Comparison of ENCODE assay signal across 9 cellular contexts in the genomic region with DNA sequence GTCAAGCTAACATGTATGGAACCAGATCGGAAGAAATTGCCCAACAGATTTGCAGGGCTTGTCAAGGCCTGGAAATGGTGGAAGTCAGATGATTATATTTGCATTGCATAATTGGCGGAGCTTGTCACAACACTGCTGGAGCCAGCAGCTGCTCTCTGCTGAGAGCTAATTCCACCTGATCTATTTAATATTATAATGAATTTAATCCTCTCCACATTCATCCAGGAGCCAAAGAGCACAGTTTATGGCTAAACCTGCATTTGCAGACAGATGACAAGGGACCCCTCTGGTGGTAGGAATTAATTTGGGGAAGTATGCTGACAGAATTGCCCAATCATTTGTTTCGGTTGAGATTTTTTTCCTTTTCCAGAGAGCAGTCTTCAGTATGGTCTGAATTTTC.
A peak's percentile ranks its signal among the peaks of the same experiment; 100 is the strongest.
DNase-seq lines count a peak whose midpoint lies in the region; ATAC-seq, FAIRE-seq and TF ChIP-seq lines count a peak whose summit lies in the region.
"Had no signal": no experiment of that assay in that cellular context is flagged by ENCODE, and none has a peak within 500 bp of the region (broad histone marks: within the 10 kb centered on the region; RNA-seq: fewer than 3 reads in every experiment).

No MANE protein-coding gene starts in this region.

- H3K36me3 ChIP-seq in adrenal gland (replicated peaks in 1 of 2): no peaks in the 10 kb centered on the region
- no peaks in the 10 kb centered on the region for H3K36me3 ChIP-seq in uterus
- no peaks in the 10 kb centered on the region for H3K36me3 ChIP-seq in transverse colon

- peak; percentile 80 for TF ChIP-seq CTCF in D721Med (IDR thresholded peaks at IDR 0.05; ENCODE audit: insufficient read depth, missing control alignments)
- TF ChIP-seq CTCF in adrenal gland (IDR thresholded peaks at IDR 0.05): peak in 5 of 6 experiments; percentile 28 to 62 (median 40)
- peak in 1 of 4 experiments; percentile 6 for TF ChIP-seq CTCF in uterus (IDR thresholded peaks at IDR 0.05)
- peak in 1 of 5 experiments; percentile 8 for TF ChIP-seq CTCF in transverse colon (IDR thresholded peaks at IDR 0.05)

- H3K4me3 ChIP-seq in adrenal gland (no peak overlapping the region), uterus (no peak overlapping the region), transverse colon (no peak overlapping the region)

- H3K4me1 ChIP-seq in adrenal gland (replicated peaks in 1 of 2): peaks cover 0 to 5% of the 10 kb centered on the region in 2 donors
- no peaks in the 10 kb centered on the region for H3K4me1 ChIP-seq in uterus
- no peaks in the 10 kb centered on the region for H3K4me1 ChIP-seq in transverse colon

- DNase-seq in D721Med (ENCODE audit: insufficient read length, low spot score) (no peak), NCI-H146 (lab: John Stamatoyannopoulos, UW) (peak; percentile 98), adrenal gland (peak in 2 of 7 donors; percentile 22 to 59), midbrain (lab: John Stamatoyannopoulos, UW) (peak; percentile 51), H4 (ENCODE audit: low spot score) (no peak), uterus (no peak), transverse colon (no peak)

- intact Hi-C loops in adrenal gland (cut with DNase I): no loop called here
- intact Hi-C loops in uterus (cut with DNase I; ENCODE audit: low total_unique reads): no loop called here
- intact Hi-C loops in transverse colon (cut with DNase I; ENCODE audit: low total_unique reads): no loop called here

- 66 to 72% (median 71%) methylated on average over 3 of the region's 3 CpGs for WGBS in adrenal gland, 4 donors
- 71 to 82% methylated on average over 2 to 3 of the region's 3 CpGs for WGBS in transverse colon (ENCODE audit: low coverage in 1 of 2), 2 donors

- no peak for TF ChIP-seq EP300 in transverse colon (IDR thresholded peaks at IDR 0.05; ENCODE audit: low read depth)

- H3K9me3 ChIP-seq in adrenal gland (replicated peaks in 1 of 3) (no peaks in the 10 kb centered on the region), uterus (no peaks in the 10 kb centered on the region), transverse colon (no peaks in the 10 kb centered on the region)

- in situ Hi-C loops in transverse colon (cut with MboI; ENCODE audit: low pct_ligation_motif_present in 1 of 4, low pct_unique_long_range_greater_than_20kb in 1 of 4, low sequenced_read_pairs in 3 of 4): no loop called here

- no peak for TF ChIP-seq POLR2A in adrenal gland (IDR thresholded peaks at IDR 0.05)
- TF ChIP-seq POLR2A in uterus (IDR thresholded peaks at IDR 0.05): no peak
- TF ChIP-seq POLR2A in transverse colon (IDR thresholded peaks at IDR 0.05): no peak

- H3K27me3 ChIP-seq in adrenal gland: no peaks in the 10 kb centered on the region
- no peaks in the 10 kb centered on the region for H3K27me3 ChIP-seq in uterus
- no peaks in the 10 kb centered on the region for H3K27me3 ChIP-seq in transverse colon

- peak; percentile 90 for FAIRE-seq in D721Med (lab: Jason Lieb, UNC)
- FAIRE-seq: colon had no signal

- H3K27ac ChIP-seq in adrenal gland (no peak overlapping the region), uterus (no peak overlapping the region), transverse colon (no peak overlapping the region)

- no peak for ATAC-seq in GM18511 (IDR thresholded peaks at IDR 0.05; ENCODE audit: unreplicated experiment)

Comparison
In these comparisons a context has a peak if more than half of its experiments do, and no peak if none do; other contexts are left out.
1. DNase-seq: peak in NCI-H146 (single experiment) and midbrain (single experiment); none in D721Med (single experiment), H4 (single experiment), uterus (0 of 2) and transverse colon (single experiment).